ENCODE assay signal across 1 cellular context in genomic region chr15:40282144-40282869, GRCh38.
TF ChIP-seq lines count a peak whose summit lies in the region.

No MANE protein-coding gene starts in this region.

TF ChIP-seq in K562, 482 proteins besides CTCF, POLR2A, EP300 and RAD21 (continues in another document):
- TF ChIP-seq HMG20B (CRISPR knock-in tag; IDR thresholded peaks at IDR 0.05) (no peak), SAP30 (IDR thresholded peaks at IDR 0.05; ENCODE audit: borderline replicate concordance, insufficient read depth, low read depth, low read length, poor library complexity, severe bottlenecking) (no peak), CBX5 (IDR thresholded peaks at IDR 0.05; ENCODE audit: borderline replicate concordance, low read depth) (no peak), RBFOX2 (IDR thresholded peaks at IDR 0.05; ENCODE audit: low read depth, low read length) (peak; percentile 67), RB1 (IDR thresholded peaks at IDR 0.05; ENCODE audit: low read depth) (peak; percentile 52; the same call in 1 of the 2 replicates), TOE1 (IDR thresholded peaks at IDR 0.05; ENCODE audit: borderline replicate concordance) (no peak), TOE1 (CRISPR knock-in tag; IDR thresholded peaks at IDR 0.05; ENCODE audit: borderline replicate concordance, low read depth) (no peak), BDP1 (IDR thresholded peaks at IDR 0.05; ENCODE audit: insufficient read depth, insufficient read length) (no peak), DACH1 (IDR thresholded peaks at IDR 0.05; ENCODE audit: partially characterized antibody) (no peak), CREB5 (CRISPR knock-in tag; IDR thresholded peaks at IDR 0.05) (no peak), NBN (IDR thresholded peaks at IDR 0.05; ENCODE audit: low read depth) (no peak), E2F3 (CRISPR knock-in tag; IDR thresholded peaks at IDR 0.05) (peak; percentile 55; the same call in 1 of the 2 replicates), MXI1 (IDR thresholded peaks at IDR 0.05; ENCODE audit: low read depth, low read length) (0 out of 2 replicates have a peak, but pooled peaks have one; percentile 11), NR3C1 (CRISPR knock-in tag; IDR thresholded peaks at IDR 0.05) (peak; percentile 87), ADNP (tag; IDR thresholded peaks at IDR 0.05) (no peak), ZNF778 (CRISPR knock-in tag; IDR thresholded peaks at IDR 0.05) (no peak), PHF20 (IDR thresholded peaks at IDR 0.05; ENCODE audit: partially characterized antibody) (no peak), BMI1 (IDR thresholded peaks at IDR 0.05; ENCODE audit: low read length) (no peak), ZNF41 (CRISPR knock-in tag; conservative IDR thresholded peaks at IDR 0.05) (no peak), ZNF384 (IDR thresholded peaks at IDR 0.05; ENCODE audit: low read depth, low read length) (no peak), MTA3 (IDR thresholded peaks at IDR 0.05; ENCODE audit: borderline replicate concordance) (peak; percentile 87; the same call in 1 of the 2 replicates), SMARCE1 (IDR thresholded peaks at IDR 0.05) (no peak), ARID1B (IDR thresholded peaks at IDR 0.05) (no peak), HDAC2 (IDR thresholded peaks at IDR 0.05) (peak; percentile 16; the same call in 1 of the 2 replicates), USF1 (CRISPR knock-in tag; IDR thresholded peaks at IDR 0.05) (peak; percentile 42; the same call in 1 of the 2 replicates), ATF1 (CRISPR knock-in tag; IDR thresholded peaks at IDR 0.05) (no peak), ATF1 (tag; IDR thresholded peaks at IDR 0.05) (peak; percentile 45; the same call in 1 of the 2 replicates), U2AF2 (optimal IDR thresholded peaks at IDR 0.05; ENCODE audit: low read depth, low read length) (no peak), TBP (optimal IDR thresholded peaks at IDR 0.05; ENCODE audit: low read depth, low read length) (no peak), SMARCA4 (IDR thresholded peaks at IDR 0.05) (no peak), NR2C1 (IDR thresholded peaks at IDR 0.05) (no peak), NR2C1 (tag; IDR thresholded peaks at IDR 0.05) (no peak), STAT6 (CRISPR knock-in tag; IDR thresholded peaks at IDR 0.05) (0 out of 2 replicates have a peak, but pooled peaks have one; percentile 64), POLR3A (IDR thresholded peaks at IDR 0.05; ENCODE audit: borderline replicate concordance, extremely low read depth, insufficient read depth, insufficient read length) (no peak), CREB1 (IDR thresholded peaks at IDR 0.05) (no peak), CREB1 (CRISPR knock-in tag; IDR thresholded peaks at IDR 0.05) (peak; percentile 67; the same call in 1 of the 2 replicates), KDM5B (IDR thresholded peaks at IDR 0.05; ENCODE audit: insufficient replicate concordance, low read depth, low read length) (peak; percentile 48), ATF6 (CRISPR knock-in tag; IDR thresholded peaks at IDR 0.05) (no peak), CREBBP (IDR thresholded peaks at IDR 0.05; ENCODE audit: low read depth, low read length) (no peak), NFRKB (IDR thresholded peaks at IDR 0.05; ENCODE audit: low read depth) (no peak), MTA2 (IDR thresholded peaks at IDR 0.05; ENCODE audit: low read depth) (no peak), E2F6 (IDR thresholded peaks at IDR 0.05; ENCODE audit: borderline replicate concordance in 1 of 2, extremely low read depth in 1 of 2, insufficient read depth in 1 of 2, insufficient read length in 1 of 2, low read depth in 1 of 2, low read length in 1 of 2, poor library complexity in 1 of 2, severe bottlenecking in 1 of 2) (peak; percentile 63 to 90), CHD2 (IDR thresholded peaks at IDR 0.05; ENCODE audit: low read depth, low read length) (peak; percentile 10; the same call in 1 of the 2 replicates), SIN3B (IDR thresholded peaks at IDR 0.05; ENCODE audit: low read depth) (no peak), ZNF24 (IDR thresholded peaks at IDR 0.05) (no peak)
- TF ChIP-seq, protein P1, sequence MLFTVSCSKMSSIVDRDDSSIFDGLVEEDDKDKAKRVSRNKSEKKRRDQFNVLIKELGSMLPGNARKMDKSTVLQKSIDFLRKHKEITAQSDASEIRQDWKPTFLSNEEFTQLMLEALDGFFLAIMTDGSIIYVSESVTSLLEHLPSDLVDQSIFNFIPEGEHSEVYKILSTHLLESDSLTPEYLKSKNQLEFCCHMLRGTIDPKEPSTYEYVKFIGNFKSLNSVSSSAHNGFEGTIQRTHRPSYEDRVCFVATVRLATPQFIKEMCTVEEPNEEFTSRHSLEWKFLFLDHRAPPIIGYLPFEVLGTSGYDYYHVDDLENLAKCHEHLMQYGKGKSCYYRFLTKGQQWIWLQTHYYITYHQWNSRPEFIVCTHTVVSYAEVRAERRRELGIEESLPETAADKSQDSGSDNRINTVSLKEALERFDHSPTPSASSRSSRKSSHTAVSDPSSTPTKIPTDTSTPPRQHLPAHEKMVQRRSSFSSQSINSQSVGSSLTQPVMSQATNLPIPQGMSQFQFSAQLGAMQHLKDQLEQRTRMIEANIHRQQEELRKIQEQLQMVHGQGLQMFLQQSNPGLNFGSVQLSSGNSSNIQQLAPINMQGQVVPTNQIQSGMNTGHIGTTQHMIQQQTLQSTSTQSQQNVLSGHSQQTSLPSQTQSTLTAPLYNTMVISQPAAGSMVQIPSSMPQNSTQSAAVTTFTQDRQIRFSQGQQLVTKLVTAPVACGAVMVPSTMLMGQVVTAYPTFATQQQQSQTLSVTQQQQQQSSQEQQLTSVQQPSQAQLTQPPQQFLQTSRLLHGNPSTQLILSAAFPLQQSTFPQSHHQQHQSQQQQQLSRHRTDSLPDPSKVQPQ (CRISPR knock-in tag; IDR thresholded peaks at IDR 0.05; ENCODE audit: borderline replicate concordance) = no peak
- TF ChIP-seq, protein P2, sequence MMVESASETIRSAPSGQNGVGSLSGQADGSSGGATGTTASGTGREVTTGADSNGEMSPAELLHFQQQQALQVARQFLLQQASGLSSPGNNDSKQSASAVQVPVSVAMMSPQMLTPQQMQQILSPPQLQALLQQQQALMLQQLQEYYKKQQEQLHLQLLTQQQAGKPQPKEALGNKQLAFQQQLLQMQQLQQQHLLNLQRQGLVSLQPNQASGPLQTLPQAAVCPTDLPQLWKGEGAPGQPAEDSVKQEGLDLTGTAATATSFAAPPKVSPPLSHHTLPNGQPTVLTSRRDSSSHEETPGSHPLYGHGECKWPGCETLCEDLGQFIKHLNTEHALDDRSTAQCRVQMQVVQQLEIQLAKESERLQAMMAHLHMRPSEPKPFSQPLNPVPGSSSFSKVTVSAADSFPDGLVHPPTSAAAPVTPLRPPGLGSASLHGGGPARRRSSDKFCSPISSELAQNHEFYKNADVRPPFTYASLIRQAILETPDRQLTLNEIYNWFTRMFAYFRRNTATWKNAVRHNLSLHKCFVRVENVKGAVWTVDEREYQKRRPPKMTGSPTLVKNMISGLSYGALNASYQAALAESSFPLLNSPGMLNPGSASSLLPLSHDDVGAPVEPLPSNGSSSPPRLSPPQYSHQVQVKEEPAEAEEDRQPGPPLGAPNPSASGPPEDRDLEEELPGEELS (CRISPR knock-in tag; IDR thresholded peaks at IDR 0.05; ENCODE audit: borderline replicate concordance) = no peak
- TF ChIP-seq, protein P3, sequence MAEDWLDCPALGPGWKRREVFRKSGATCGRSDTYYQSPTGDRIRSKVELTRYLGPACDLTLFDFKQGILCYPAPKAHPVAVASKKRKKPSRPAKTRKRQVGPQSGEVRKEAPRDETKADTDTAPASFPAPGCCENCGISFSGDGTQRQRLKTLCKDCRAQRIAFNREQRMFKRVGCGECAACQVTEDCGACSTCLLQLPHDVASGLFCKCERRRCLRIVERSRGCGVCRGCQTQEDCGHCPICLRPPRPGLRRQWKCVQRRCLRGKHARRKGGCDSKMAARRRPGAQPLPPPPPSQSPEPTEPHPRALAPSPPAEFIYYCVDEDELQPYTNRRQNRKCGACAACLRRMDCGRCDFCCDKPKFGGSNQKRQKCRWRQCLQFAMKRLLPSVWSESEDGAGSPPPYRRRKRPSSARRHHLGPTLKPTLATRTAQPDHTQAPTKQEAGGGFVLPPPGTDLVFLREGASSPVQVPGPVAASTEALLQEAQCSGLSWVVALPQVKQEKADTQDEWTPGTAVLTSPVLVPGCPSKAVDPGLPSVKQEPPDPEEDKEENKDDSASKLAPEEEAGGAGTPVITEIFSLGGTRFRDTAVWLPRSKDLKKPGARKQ (CRISPR knock-in tag; IDR thresholded peaks at IDR 0.05) = no peak
- TF ChIP-seq, protein P4, sequence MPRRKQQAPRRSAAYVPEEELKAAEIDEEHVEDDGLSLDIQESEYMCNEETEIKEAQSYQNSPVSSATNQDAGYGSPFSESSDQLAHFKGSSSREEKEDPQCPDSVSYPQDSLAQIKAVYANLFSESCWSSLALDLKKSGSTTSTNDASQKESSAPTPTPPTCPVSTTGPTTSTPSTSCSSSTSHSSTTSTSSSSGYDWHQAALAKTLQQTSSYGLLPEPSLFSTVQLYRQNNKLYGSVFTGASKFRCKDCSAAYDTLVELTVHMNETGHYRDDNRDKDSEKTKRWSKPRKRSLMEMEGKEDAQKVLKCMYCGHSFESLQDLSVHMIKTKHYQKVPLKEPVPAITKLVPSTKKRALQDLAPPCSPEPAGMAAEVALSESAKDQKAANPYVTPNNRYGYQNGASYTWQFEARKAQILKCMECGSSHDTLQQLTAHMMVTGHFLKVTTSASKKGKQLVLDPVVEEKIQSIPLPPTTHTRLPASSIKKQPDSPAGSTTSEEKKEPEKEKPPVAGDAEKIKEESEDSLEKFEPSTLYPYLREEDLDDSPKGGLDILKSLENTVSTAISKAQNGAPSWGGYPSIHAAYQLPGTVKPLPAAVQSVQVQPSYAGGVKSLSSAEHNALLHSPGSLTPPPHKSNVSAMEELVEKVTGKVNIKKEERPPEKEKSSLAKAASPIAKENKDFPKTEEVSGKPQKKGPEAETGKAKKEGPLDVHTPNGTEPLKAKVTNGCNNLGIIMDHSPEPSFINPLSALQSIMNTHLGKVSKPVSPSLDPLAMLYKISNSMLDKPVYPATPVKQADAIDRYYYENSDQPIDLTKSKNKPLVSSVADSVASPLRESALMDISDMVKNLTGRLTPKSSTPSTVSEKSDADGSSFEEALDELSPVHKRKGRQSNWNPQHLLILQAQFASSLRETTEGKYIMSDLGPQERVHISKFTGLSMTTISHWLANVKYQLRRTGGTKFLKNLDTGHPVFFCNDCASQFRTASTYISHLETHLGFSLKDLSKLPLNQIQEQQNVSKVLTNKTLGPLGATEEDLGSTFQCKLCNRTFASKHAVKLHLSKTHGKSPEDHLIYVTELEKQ (CRISPR knock-in tag; IDR thresholded peaks at IDR 0.05) = no peak
